1 cellular context compared by ENCODE assay signal in the genomic region with DNA sequence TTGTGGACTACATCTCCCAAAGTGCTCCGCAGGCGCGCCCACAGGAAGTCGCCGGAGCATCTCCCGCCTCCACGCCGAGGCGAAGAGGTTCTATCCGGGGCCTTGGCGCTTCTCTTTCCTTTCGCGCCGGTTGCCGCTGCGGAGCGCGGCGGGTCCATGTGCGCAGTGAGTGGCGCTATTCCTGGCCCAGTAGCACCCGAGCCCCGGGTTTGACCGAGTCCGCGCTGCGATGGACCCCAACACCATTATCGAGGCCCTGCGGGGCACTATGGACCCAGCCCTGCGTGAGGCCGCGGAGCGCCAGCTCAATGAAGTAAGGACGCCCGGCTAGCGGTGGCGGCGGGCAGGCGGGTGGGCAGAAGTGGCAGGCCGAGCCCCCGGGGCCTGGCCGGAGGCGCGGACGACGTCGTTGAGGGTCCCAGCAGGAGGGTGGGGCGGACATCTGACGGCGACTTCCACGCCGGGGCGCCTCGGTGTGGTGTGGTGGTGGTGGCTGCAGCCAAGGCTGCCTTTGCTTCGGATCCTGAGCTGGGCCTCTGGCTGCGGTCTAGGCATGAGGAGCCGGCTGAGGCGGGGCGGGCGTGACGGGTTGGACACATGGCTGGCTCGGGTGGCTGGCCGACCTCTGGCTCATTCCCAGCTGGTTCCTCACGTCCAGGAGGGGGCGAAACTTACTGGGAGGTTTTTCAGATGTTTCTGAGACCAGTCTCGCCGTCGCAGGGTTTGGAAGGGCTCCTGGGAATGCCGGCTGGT.
TF ChIP-seq lines count a peak whose summit lies in the region.

A gene (plus strand): TSS at position 118 of the 753 bp plus-strand sequence. CDS start 112 bp downstream, at position 230.

TF ChIP-seq in HepG2, 621 proteins besides CTCF, POLR2A, EP300 and RAD21 (continued from another document):
- TF ChIP-seq MAF1 (CRISPR knock-in tag; IDR thresholded peaks at IDR 0.05; ENCODE audit: borderline replicate concordance) (0 out of 2 replicates have a peak, but pooled peaks have one; percentile 84), ZIK1 (CRISPR knock-in tag; IDR thresholded peaks at IDR 0.05; ENCODE audit: borderline replicate concordance, low read depth) (no peak; the same call in 1 of the 2 replicates), BRCA1 (CRISPR knock-in tag; IDR thresholded peaks at IDR 0.05) (0 out of 2 replicates have a peak, but pooled peaks have one; percentile 79), HNF4G (IDR thresholded peaks at IDR 0.05; ENCODE audit: borderline replicate concordance, low read depth, low read length) (no peak), HNF4G (CRISPR knock-in tag; IDR thresholded peaks at IDR 0.05; ENCODE audit: borderline replicate concordance, low read depth) (0 out of 2 replicates have a peak, but pooled peaks have one; percentile 41), GFI1 (CRISPR knock-in tag; IDR thresholded peaks at IDR 0.05; ENCODE audit: borderline replicate concordance) (peak; percentile 83; the same call in 1 of the 2 replicates), ZNF660 (CRISPR knock-in tag; IDR thresholded peaks at IDR 0.05; ENCODE audit: borderline replicate concordance, low read depth) (no peak), ZNF337 (CRISPR knock-in tag; IDR thresholded peaks at IDR 0.05; ENCODE audit: borderline replicate concordance, low read depth) (peak; percentile 27; the same call in 1 of the 2 replicates), ZNF768 (CRISPR knock-in tag; IDR thresholded peaks at IDR 0.05) (peak; percentile 63), ZNF17 (CRISPR knock-in tag; IDR thresholded peaks at IDR 0.05) (no peak), AHR (CRISPR knock-in tag; IDR thresholded peaks at IDR 0.05) (peak; percentile 28; the same call in 1 of the 2 replicates), HNRNPUL1 (IDR thresholded peaks at IDR 0.05; ENCODE audit: low read depth, low read length) (no peak), ZNF546 (CRISPR knock-in tag; conservative IDR thresholded peaks at IDR 0.05) (peak; percentile 80), ZNF737 (CRISPR knock-in tag; IDR thresholded peaks at IDR 0.05; ENCODE audit: borderline replicate concordance) (peak; percentile 66; the same call in 1 of the 2 replicates), ZNF335 (CRISPR knock-in tag; IDR thresholded peaks at IDR 0.05) (peak; percentile 56)
- TF ChIP-seq, protein P1, sequence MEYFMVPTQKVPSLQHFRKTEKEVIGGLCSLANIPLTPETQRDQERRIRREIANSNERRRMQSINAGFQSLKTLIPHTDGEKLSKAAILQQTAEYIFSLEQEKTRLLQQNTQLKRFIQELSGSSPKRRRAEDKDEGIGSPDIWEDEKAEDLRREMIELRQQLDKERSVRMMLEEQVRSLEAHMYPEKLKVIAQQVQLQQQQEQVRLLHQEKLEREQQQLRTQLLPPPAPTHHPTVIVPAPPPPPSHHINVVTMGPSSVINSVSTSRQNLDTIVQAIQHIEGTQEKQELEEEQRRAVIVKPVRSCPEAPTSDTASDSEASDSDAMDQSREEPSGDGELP (IDR thresholded peaks at IDR 0.05; ENCODE audit: borderline replicate concordance, low read depth) = peak; percentile 84; the same call in 1 of the 2 replicates
